25 cellular contexts compared by ENCODE assay signal in genomic region chr16:51355195-51355594, GRCh38.
"Had no signal": no experiment of that assay in that cellular context is flagged by ENCODE, and none has a peak within 500 bp of the region (broad histone marks: within the 10 kb centered on the region; RNA-seq: fewer than 3 reads in every experiment).

No MANE protein-coding gene starts in this region.

- FAIRE-seq: astrocyte, TTC549 had no signal

- H3K27ac Mint-ChIP-seq: activated CD4-positive, alpha-beta memory T cell treated with anti-CD3 and anti-CD28 coated beads for 36 hours; activated CD4-positive, alpha-beta T cell treated with anti-CD3 and anti-CD28 coated beads, Interleukin-2, amount 10 ng/mL, durations not matched to agents 7 days and 5 days; activated naive CD8-positive, alpha-beta T cell; T-cell had no signal

- H3K4me1 Mint-ChIP-seq: activated CD4-positive, alpha-beta T cell treated with anti-CD3 and anti-CD28 coated beads, Interleukin-2, amount 10 ng/mL, durations not matched to agents 7 days and 5 days; central memory CD8-positive, alpha-beta T cell; T-cell had no signal

- H3K4me2 ChIP-seq: PC-9 had no signal

- H3K36me3 ChIP-seq: MG63 had no signal

- H3K36me3 Mint-ChIP-seq: activated CD4-positive, alpha-beta memory T cell treated with anti-CD3 and anti-CD28 coated beads for 36 hours; activated naive CD8-positive, alpha-beta T cell; brain; T-cell had no signal

- H3K9me3 Mint-ChIP-seq: activated CD4-positive, alpha-beta T cell treated with anti-CD3 and anti-CD28 coated beads, Interleukin-2, amount 10 ng/mL, durations not matched to agents 7 days and 5 days; activated T-cell treated with anti-CD3 and anti-CD28 coated beads, Interleukin-2, amount 50 U/mL, for 4 hours; brain had no signal

- H3K27me3 ChIP-seq: MG63 had no signal

- H2AFZ ChIP-seq: PC-9 had no signal

- DNase-seq: activated CD4-positive, alpha-beta memory T cell treated with anti-CD3 and anti-CD28 coated beads for 36 hours; activated CD4-positive, alpha-beta T cell treated with anti-CD3 and anti-CD28 coated beads, Interleukin-2, amount 10 ng/mL, durations not matched to agents 7 days and 5 days; activated CD4-positive, CD25-positive, alpha-beta regulatory T cell; activated CD8-positive, alpha-beta memory T cell treated with anti-CD3 and anti-CD28 coated beads for 24 hours; activated effector memory CD4-positive, alpha-beta T cell treated with anti-CD3 and anti-CD28 coated beads, Interleukin-2, amount 50 U/mL, for 16 hours; activated naive CD4-positive, alpha-beta T cell treated with Interleukin-2 at 50 U/mL for 16 hours; activated T-cell treated with anti-CD3 and anti-CD28 coated beads, Interleukin-2, amount 50 U/mL, for 4 hours; MG63; NCI-H146; NCI-H187 treated with DMSO at 0.1 percent for 48 hours; NCI-H2081 treated with DMSO at 0.1 percent for 48 hours; NCI-H2171; NCI-H226; NCI-H526; NCI-H774; PC-9; SIG-M5; T-cell; T-helper 2 cell; T1000 had no signal

- H3K9me3 ChIP-seq: MG63 had no signal

- H3K27ac ChIP-seq: PC-9 had no signal

- H3K27me3 Mint-ChIP-seq: activated CD4-positive, alpha-beta memory T cell treated with anti-CD3 and anti-CD28 coated beads for 36 hours; activated CD4-positive, alpha-beta T cell treated with anti-CD3 and anti-CD28 coated beads, Interleukin-2, amount 10 ng/mL, durations not matched to agents 7 days and 5 days; activated naive CD8-positive, alpha-beta T cell; central memory CD8-positive, alpha-beta T cell; T-cell had no signal

- H3K4me3 Mint-ChIP-seq: activated CD4-positive, alpha-beta memory T cell treated with anti-CD3 and anti-CD28 coated beads for 36 hours; activated CD4-positive, alpha-beta T cell treated with anti-CD3 and anti-CD28 coated beads, Interleukin-2, amount 10 ng/mL, durations not matched to agents 7 days and 5 days; activated naive CD8-positive, alpha-beta T cell; activated T-cell treated with anti-CD3 and anti-CD28 coated beads, Interleukin-2, amount 50 U/mL, for 4 hours; brain; central memory CD8-positive, alpha-beta T cell; T-cell had no signal

- ATAC-seq: activated T-cell treated with anti-CD3 and anti-CD28 coated beads, Interleukin-2, amount 50 U/mL, for 4 hours; T-cell had no signal

- H3K4me3 ChIP-seq: MG63, PC-9 had no signal
